Comparison of ENCODE assay signal across 18 cellular contexts in genomic region chr1:40872266-40872665, GRCh38. TPM values are rescaled to one million over a fixed set of nuclear protein-coding genes. Genes with fewer than 3 reads are reported as not detected.
A peak's percentile ranks its signal among the peaks of the same experiment; 100 is the strongest.
DNase-seq lines count a peak whose midpoint lies in the region; ATAC-seq, FAIRE-seq and TF ChIP-seq lines count a peak whose summit lies in the region.
"Had no signal": no experiment of that assay in that cellular context is flagged by ENCODE, and none has a peak within 500 bp of the region (broad histone marks: within the 10 kb centered on the region; RNA-seq: fewer than 3 reads in every experiment).

No MANE protein-coding gene starts in this region.

- H3K4me1 ChIP-seq in osteoblast (ENCODE audit: insufficient read depth, low read length): peaks cover 25% of the 10 kb centered on the region
- H3K4me1 ChIP-seq: HAP-1 had no signal

- H3K9me3 Mint-ChIP-seq in stimulated activated naive CD8-positive, alpha-beta T cell treated with anti-CD3 and anti-CD28 coated beads, Interleukin-15, Interleukin-2, amounts not matched to agents 100 ng/mL and 50 ng/mL, for 24 hours: peaks cover 4% of the 10 kb centered on the region

- H3K4me3 ChIP-seq in bronchial epithelial cell (ENCODE audit: low read depth, low read length) (no peak overlapping the region), osteoblast (ENCODE audit: insufficient read depth, low read length) (no peak overlapping the region)
- H3K4me3 ChIP-seq: HAP-1, SK-N-MC had no signal

- peaks cover 4% of the 10 kb centered on the region for H3K36me3 Mint-ChIP-seq in stimulated activated naive CD8-positive, alpha-beta T cell treated with anti-CD3 and anti-CD28 coated beads, Interleukin-15, Interleukin-2, amounts not matched to agents 100 ng/mL and 50 ng/mL, for 24 hours (ENCODE audit: low read depth)
- H3K36me3 Mint-ChIP-seq: CD4-positive, CD25-positive, alpha-beta regulatory T cell had no signal

- no peaks in the 10 kb centered on the region for H3K27me3 ChIP-seq in bronchial epithelial cell (ENCODE audit: control insufficient read depth, insufficient read depth, low read length)
- no peaks in the 10 kb centered on the region for H3K27me3 ChIP-seq in osteoblast (ENCODE audit: insufficient read depth, low read length)

- peaks cover 10% of the 10 kb centered on the region for H3K9me3 ChIP-seq in osteoblast (ENCODE audit: low read depth, low read length)

- no peaks in the 10 kb centered on the region for H3K36me3 ChIP-seq in bronchial epithelial cell (ENCODE audit: control insufficient read depth, insufficient read depth, low read length)
- H3K36me3 ChIP-seq in osteoblast (ENCODE audit: insufficient read depth, low read length): no peaks in the 10 kb centered on the region
- H3K36me3 ChIP-seq: HAP-1 had no signal

- no peak overlapping the region for H3K4me3 Mint-ChIP-seq in stimulated activated naive CD8-positive, alpha-beta T cell treated with anti-CD3 and anti-CD28 coated beads, Interleukin-15, Interleukin-2, amounts not matched to agents 100 ng/mL and 50 ng/mL, for 24 hours
- H3K4me3 Mint-ChIP-seq: CD4-positive, CD25-positive, alpha-beta regulatory T cell had no signal

- no peak for TF ChIP-seq CTCF in bronchial epithelial cell (IDR thresholded peaks at IDR 0.05; ENCODE audit: insufficient read depth, low read length, severe bottlenecking)
- no peak for TF ChIP-seq CTCF in osteoblast (IDR thresholded peaks at IDR 0.05; ENCODE audit: extremely low read depth, low read depth, low read length)

- peaks cover 23% of the 10 kb centered on the region for H3K4me1 Mint-ChIP-seq in stimulated activated naive CD8-positive, alpha-beta T cell treated with anti-CD3 and anti-CD28 coated beads, Interleukin-15, Interleukin-2, amounts not matched to agents 100 ng/mL and 50 ng/mL, for 24 hours (ENCODE audit: low read depth)

- no peak overlapping the region for H3K4me2 ChIP-seq in osteoblast (ENCODE audit: insufficient read depth, low read length)

- H2AFZ ChIP-seq in osteoblast (ENCODE audit: low read length): no peak overlapping the region

- ATAC-seq in stimulated activated naive CD8-positive, alpha-beta T cell treated with anti-CD3 and anti-CD28 coated beads, Interleukin-15, Interleukin-2, amounts not matched to agents 100 U/mL and 50 U/mL, for 24 hours: no peak
- ATAC-seq in GM21786 (IDR thresholded peaks at IDR 0.05; ENCODE audit: unreplicated experiment) (no peak), GM19035 (IDR thresholded peaks at IDR 0.05; ENCODE audit: unreplicated experiment) (no peak), GM21360 (IDR thresholded peaks at IDR 0.05; ENCODE audit: unreplicated experiment) (no peak)
- ATAC-seq: PC-3 had no signal

- FAIRE-seq in bronchial epithelial cell (lab: Jason Lieb, UNC): no peak
- FAIRE-seq: A204.1, HTR-8/SVneo had no signal

- H3K79me2 ChIP-seq in osteoblast (ENCODE audit: insufficient read depth, low read length): no peaks in the 10 kb centered on the region

- no peak overlapping the region for H3K27ac ChIP-seq in osteoblast (ENCODE audit: low read depth, low read length)
- H3K27ac ChIP-seq: HL-60, SK-N-MC had no signal

- no peak for DNase-seq in stimulated activated naive CD8-positive, alpha-beta T cell treated with anti-CD3 and anti-CD28 coated beads, Interleukin-15, Interleukin-2, amounts not matched to agents 100 U/mL and 50 U/mL, for 24 hours
- DNase-seq in NCI-H226 (peak; percentile 39), bronchial epithelial cell (ENCODE audit: low read depth) (peak; percentile 74), osteoblast (ENCODE audit: insufficient read length, low spot score, missing footprints) (no peak)
- DNase-seq: Caco-2; CD4-positive, CD25-positive, alpha-beta regulatory T cell; NCI-H1930; NCI-H748 treated with DMSO at 0.1 percent for 48 hours; PC-3 had no signal

- no peaks in the 10 kb centered on the region for H3K27me3 Mint-ChIP-seq in stimulated activated naive CD8-positive, alpha-beta T cell treated with anti-CD3 and anti-CD28 coated beads, Interleukin-15, Interleukin-2, amounts not matched to agents 100 ng/mL and 50 ng/mL, for 24 hours
- H3K27me3 Mint-ChIP-seq: CD4-positive, CD25-positive, alpha-beta regulatory T cell had no signal

- H4K20me1 ChIP-seq in osteoblast (ENCODE audit: insufficient read depth, low read length): no peaks in the 10 kb centered on the region

- H3K27ac Mint-ChIP-seq in stimulated activated naive CD8-positive, alpha-beta T cell treated with anti-CD3 and anti-CD28 coated beads, Interleukin-15, Interleukin-2, amounts not matched to agents 100 ng/mL and 50 ng/mL, for 24 hours: peak overlapping the region; percentile 32

RNA-seq across cellular contexts. Expression of gene CITED4, which starts 10.1 kb away (rescaled TPM):
- 4.7 and 5.0 TPM in 2 replicates for total RNA-seq in bronchial epithelial cell
- total RNA-seq in osteoblast: 1.2 and 3.3 TPM in 2 replicates

Comparison
In these comparisons a context has a peak if more than half of its experiments do, and no peak if none do; other contexts are left out.
1. DNase-seq: peak in NCI-H226 (single experiment) and bronchial epithelial cell (single experiment); none in stimulated activated naive CD8-positive, alpha-beta T cell treated with anti-CD3 and anti-CD28 coated beads, Interleukin-15, Interleukin-2, amounts not matched to agents 100 U/mL and 50 U/mL, for 24 hours (single experiment) and osteoblast (single experiment).